26 cellular contexts compared by ENCODE assay signal in genomic region chr17:76721463-76721862, GRCh38. TPM values are rescaled to one million over a fixed set of nuclear protein-coding genes. Genes with fewer than 3 reads are reported as not detected.
DNase-seq lines count a peak whose midpoint lies in the region; ATAC-seq and TF ChIP-seq lines count a peak whose summit lies in the region.
"Had no signal": no experiment of that assay in that cellular context is flagged by ENCODE, and none has a peak within 500 bp of the region (broad histone marks: within the 10 kb centered on the region; RNA-seq: fewer than 3 reads in every experiment).

No MANE protein-coding gene starts in this region.

- intact Hi-C loops in adrenal gland (cut with DNase I) = no loop called here

- CTCF ChIA-PET in CD8-positive, alpha-beta memory T cell (lab: Charles Lee) = no interaction called here

- no peak overlapping the region for H3K4me2 ChIP-seq in MM.1S (ENCODE audit: low read depth, low read length)
- H3K4me2 ChIP-seq: SK-N-SH had no signal

- no peak overlapping the region for H3K27ac ChIP-seq in CD8-positive, alpha-beta memory T cell (ENCODE audit: low read depth, low read length)
- H3K27ac ChIP-seq in adrenal gland = peak overlapping the region in 4 of 5 donors; percentile 11 to 62 (median 20)
- H3K27ac ChIP-seq in neutrophil = peak overlapping the region; percentile 94
- no peak overlapping the region for H3K27ac ChIP-seq in MM.1S (ENCODE audit: low read length)
- H3K27ac ChIP-seq: left lung, ovary had no signal

- no peak overlapping the region for H3K9ac ChIP-seq in MM.1S (ENCODE audit: low read length)
- H3K9ac ChIP-seq: SK-N-SH had no signal

- H3K27ac Mint-ChIP-seq in activated naive CD4-positive, alpha-beta T cell treated with anti-CD3 and anti-CD28 coated beads, Interleukin-2, amount 50 U/mL, for 72 hours = peak overlapping the region; percentile 8 to 70
- H3K27ac Mint-ChIP-seq in CD8-positive, alpha-beta memory T cell = peak overlapping the region; percentile 24 to 96 (median 59)
- no peak overlapping the region for H3K27ac Mint-ChIP-seq in type B pancreatic cell
- H3K27ac Mint-ChIP-seq: activated T-helper 1 cell treated with anti-CD3 and anti-CD28 coated beads, Interleukin-12 subunit alpha, Interleukin-12 subunit beta, Interleukin-2, Interleukin-4 antibody, amounts not matched to agents 30 ng/mL and 10 ng/mL and 1 ng/mL, durations not matched to agents 14 hours and 24 hours and 36 hours; B cell; H9; T-helper 1 cell treated with Interleukin-12 subunit alpha and Interleukin-12 subunit beta and Interleukin-4 antibody, amounts not matched to agents 30 μg/mL and 1 μg/mL, for 36 hours had no signal

- POLR2A ChIA-PET in CD8-positive, alpha-beta memory T cell (lab: Charles Lee) = no interaction called here

- H2AFZ ChIP-seq in MM.1S (ENCODE audit: low read length) = no peak overlapping the region

- H3K4me3 Mint-ChIP-seq in CD8-positive, alpha-beta memory T cell = peak overlapping the region in 3 of 7 donors; percentile 36 to 65 (median 43)
- H3K4me3 Mint-ChIP-seq in type B pancreatic cell = no peak overlapping the region
- H3K4me3 Mint-ChIP-seq: activated T-helper 1 cell treated with anti-CD3 and anti-CD28 coated beads, Interleukin-12 subunit alpha, Interleukin-12 subunit beta, Interleukin-2, Interleukin-4 antibody, amounts not matched to agents 30 ng/mL and 10 ng/mL and 1 ng/mL, durations not matched to agents 14 hours and 24 hours and 36 hours; B cell; H9; T-helper 1 cell treated with Interleukin-12 subunit alpha and Interleukin-12 subunit beta and Interleukin-4 antibody, amounts not matched to agents 30 μg/mL and 1 μg/mL, for 36 hours had no signal

- no peaks in the 10 kb centered on the region for H3K27me3 ChIP-seq in CD8-positive, alpha-beta memory T cell (ENCODE audit: insufficient read depth, low read length, poor library complexity, severe bottlenecking)
- no peaks in the 10 kb centered on the region for H3K27me3 ChIP-seq in adrenal gland
- no peaks in the 10 kb centered on the region for H3K27me3 ChIP-seq in neutrophil
- H3K27me3 ChIP-seq in MM.1S (replicated peaks; ENCODE audit: insufficient read depth, low read length) = no peaks in the 10 kb centered on the region
- H3K27me3 ChIP-seq: gastrocnemius medialis, left lung, MG63, ovary, right atrium auricular region had no signal

- peaks cover 0 to 4% of the 10 kb centered on the region in 2 donors for H3K27me3 Mint-ChIP-seq in CD8-positive, alpha-beta memory T cell
- no peaks in the 10 kb centered on the region for H3K27me3 Mint-ChIP-seq in type B pancreatic cell
- H3K27me3 Mint-ChIP-seq: B cell had no signal

- H3K36me3 ChIP-seq in CD8-positive, alpha-beta memory T cell (ENCODE audit: insufficient read depth, low read length) = peaks cover 63% of the 10 kb centered on the region
- H3K36me3 ChIP-seq in adrenal gland (replicated peaks in 1 of 2) (peaks cover 0 to 84% of the 10 kb centered on the region in 2 donors), neutrophil (peaks cover 80% of the 10 kb centered on the region), MM.1S (replicated peaks; ENCODE audit: insufficient read depth, low read length) (peaks cover 15% of the 10 kb centered on the region)
- H3K36me3 ChIP-seq: ovary had no signal

- H3K79me2 ChIP-seq in MM.1S (ENCODE audit: low read length) = peaks cover 76% of the 10 kb centered on the region

- H3K4me1 ChIP-seq in CD8-positive, alpha-beta memory T cell (ENCODE audit: insufficient read depth, low read length) = peaks cover 33% of the 10 kb centered on the region
- H3K4me1 ChIP-seq in adrenal gland (replicated peaks in 1 of 2) = peaks cover 18 to 58% of the 10 kb centered on the region in 2 donors
- H3K4me1 ChIP-seq in neutrophil (ENCODE audit: control insufficient read depth in 1 of 2, insufficient read depth in 1 of 2, low read depth in 1 of 2, low read length in 1 of 2) = peaks cover 36 to 44% of the 10 kb centered on the region in 2 experiments
- H3K4me1 ChIP-seq in MM.1S (ENCODE audit: low read length) = peaks cover 12% of the 10 kb centered on the region; the same call in 1 of the 2 replicates
- H3K4me1 ChIP-seq: Caco-2 had no signal

- peaks cover 22% of the 10 kb centered on the region for H3F3A ChIP-seq in MM.1S (ENCODE audit: insufficient read depth, low read length)

- TF ChIP-seq POLR2A in adrenal gland (IDR thresholded peaks at IDR 0.05) = no peak

- TF ChIP-seq CTCF in adrenal gland (IDR thresholded peaks at IDR 0.05) (no peak), neutrophil (IDR thresholded peaks at IDR 0.05) (no peak), MM.1S (IDR thresholded peaks at IDR 0.05; ENCODE audit: low read length) (no peak), type B pancreatic cell (conservative IDR thresholded peaks at IDR 0.05) (no peak)

- H4K20me1 ChIP-seq in MM.1S (ENCODE audit: insufficient read depth, low read length) = no peaks in the 10 kb centered on the region

- no peak for ATAC-seq in activated naive CD4-positive, alpha-beta T cell treated with anti-CD3 and anti-CD28 coated beads, Interleukin-2, amount 50 U/mL, for 72 hours
- ATAC-seq: gastrocnemius medialis, left lung had no signal

- H3K9me3 Mint-ChIP-seq in activated naive CD4-positive, alpha-beta T cell treated with anti-CD3 and anti-CD28 coated beads, Interleukin-2, amount 50 U/mL, for 72 hours = no peaks in the 10 kb centered on the region
- no peaks in the 10 kb centered on the region for H3K9me3 Mint-ChIP-seq in CD8-positive, alpha-beta memory T cell
- no peaks in the 10 kb centered on the region for H3K9me3 Mint-ChIP-seq in type B pancreatic cell
- H3K9me3 Mint-ChIP-seq: activated T-helper 1 cell treated with anti-CD3 and anti-CD28 coated beads, Interleukin-12 subunit alpha, Interleukin-12 subunit beta, Interleukin-2, Interleukin-4 antibody, amounts not matched to agents 30 ng/mL and 10 ng/mL and 1 ng/mL, durations not matched to agents 14 hours and 24 hours and 36 hours; H9; T-helper 1 cell treated with Interleukin-12 subunit alpha and Interleukin-12 subunit beta and Interleukin-4 antibody, amounts not matched to agents 30 μg/mL and 1 μg/mL, for 36 hours had no signal

- 54 to 75% (median 60%) methylated on average over 10 of the region's 10 CpGs for WGBS in adrenal gland, 4 donors

- H3K9me3 ChIP-seq in CD8-positive, alpha-beta memory T cell (ENCODE audit: low read length) = no peaks in the 10 kb centered on the region
- H3K9me3 ChIP-seq in adrenal gland (replicated peaks in 1 of 3) (no peaks in the 10 kb centered on the region), neutrophil (no peaks in the 10 kb centered on the region), MM.1S (replicated peaks; ENCODE audit: insufficient read depth, low read length) (no peaks in the 10 kb centered on the region)
- H3K9me3 ChIP-seq: Caco-2, gastrocnemius medialis, left lung, MG63, ovary, right atrium auricular region, SK-N-SH had no signal

- no peaks in the 10 kb centered on the region for H3K9me2 ChIP-seq in MM.1S (replicated peaks; ENCODE audit: insufficient read depth, low read length)
- H3K9me2 ChIP-seq: SK-N-SH had no signal

- H3K4me3 ChIP-seq in CD8-positive, alpha-beta memory T cell (ENCODE audit: low read length) = no peak overlapping the region
- H3K4me3 ChIP-seq in adrenal gland = no peak overlapping the region
- no peak overlapping the region for H3K4me3 ChIP-seq in neutrophil (ENCODE audit: low read depth in 1 of 2, low read length in 1 of 2)
- H3K4me3 ChIP-seq in MM.1S (ENCODE audit: low read length) = no peak overlapping the region
- H3K4me3 ChIP-seq: gastrocnemius medialis, left lung, MG63, ovary, right atrium auricular region had no signal

- DNase-seq in activated naive CD4-positive, alpha-beta T cell treated with anti-CD3 and anti-CD28 coated beads, Interleukin-2, amount 50 U/mL, for 72 hours (ENCODE audit: low spot score in 2 of 2) = no peak
- no peak for DNase-seq in activated naive CD4-positive, alpha-beta T cell treated with anti-CD3 and anti-CD28 coated beads, Interleukin-2, amount 50 U/mL, for 16 hours
- DNase-seq in CD8-positive, alpha-beta memory T cell = no peak
- DNase-seq in adrenal gland = peak in 1 of 7 donors; percentile 50
- DNase-seq in MM.1S = no peak
- no peak for DNase-seq in type B pancreatic cell (ENCODE audit: extremely low spot score, unreplicated experiment)
- no peak for DNase-seq in NK-92 (lab: John Stamatoyannopoulos, UW; ENCODE audit: unreplicated experiment)
- DNase-seq: activated CD4-positive, CD25-positive, alpha-beta regulatory T cell treated with anti-CD3 and anti-CD28 coated beads, Interleukin-2, amount 50 U/mL, for 72 hours; Caco-2; gastrocnemius medialis; GF-D8; H9; left lung; MG63; NCI-H1436; NCI-H2107; NCI-H774; ovary; SK-N-SH; stimulated activated CD4-positive, alpha-beta T cell treated with anti-CD3 and anti-CD28 coated beads, Interleukin-2, amount 100 ng/mL, for 24 hours; substantia nigra had no signal

- H3K4me1 Mint-ChIP-seq in CD8-positive, alpha-beta memory T cell = peaks cover 44 to 74% (median 45%) of the 10 kb centered on the region in 3 donors
- peaks cover 10% of the 10 kb centered on the region for H3K4me1 Mint-ChIP-seq in type B pancreatic cell (ENCODE audit: unreplicated experiment)

- H3K36me3 Mint-ChIP-seq in activated naive CD4-positive, alpha-beta T cell treated with anti-CD3 and anti-CD28 coated beads, Interleukin-2, amount 50 U/mL, for 72 hours = peaks cover 37 to 42% of the 10 kb centered on the region in 2 donors
- peaks cover 20 to 92% (median 22%) of the 10 kb centered on the region in 3 donors for H3K36me3 Mint-ChIP-seq in CD8-positive, alpha-beta memory T cell
- peaks cover 13% of the 10 kb centered on the region for H3K36me3 Mint-ChIP-seq in type B pancreatic cell

RNA-seq across cellular contexts. Expression of gene JMJD6, which starts 4.9 kb away (rescaled TPM):
- total RNA-seq in activated naive CD4-positive, alpha-beta T cell treated with anti-CD3 and anti-CD28 coated beads, Interleukin-2, amount 50 U/mL, for 72 hours = 10 to 100 TPM; 82.3 to 91.0 TPM
- total RNA-seq in CD8-positive, alpha-beta memory T cell = 10 to 100 TPM; 62.7 to 66.8 TPM
- polyA plus RNA-seq in CD8-positive, alpha-beta memory T cell = 37.1 TPM
- total RNA-seq in adrenal gland (100 to 1,000 TPM in 1 of 8 donors, 10 to 100 TPM in 7; 23.5 to 105 (median 36.3) TPM), type B pancreatic cell (ENCODE audit: low replicate concordance) (23.6 and 35.4 TPM in 2 replicates)
- polyA plus RNA-seq in adrenal gland = 10 to 100 TPM; 53.7 to 66.9 (median 58.8) TPM

RNA-seq across cellular contexts. Expression of gene METTL23, which starts 5.2 kb away (rescaled TPM):
- 10 to 100 TPM; 13.9 to 30.0 TPM for total RNA-seq in activated naive CD4-positive, alpha-beta T cell treated with anti-CD3 and anti-CD28 coated beads, Interleukin-2, amount 50 U/mL, for 72 hours
- total RNA-seq in CD8-positive, alpha-beta memory T cell = 10 to 100 TPM; 43.6 to 44.6 TPM
- polyA plus RNA-seq in CD8-positive, alpha-beta memory T cell = 152 TPM
- 10 to 100 TPM; 24.6 to 91.5 (median 37.7) TPM for total RNA-seq in adrenal gland
- 10 to 100 TPM; 48.0 to 84.9 (median 54.5) TPM for polyA plus RNA-seq in adrenal gland
- total RNA-seq in type B pancreatic cell (ENCODE audit: low replicate concordance) = 27.5 and 28.2 TPM in 2 replicates

RNA-seq across cellular contexts. Expression of gene MXRA7, which starts 10.7 kb away (rescaled TPM):
- total RNA-seq in activated naive CD4-positive, alpha-beta T cell treated with anti-CD3 and anti-CD28 coated beads, Interleukin-2, amount 50 U/mL, for 72 hours = 1 to 10 TPM; 4.8 to 9.1 TPM
- total RNA-seq in CD8-positive, alpha-beta memory T cell = 10 to 100 TPM; 27.1 to 29.1 TPM
- 30.6 TPM for polyA plus RNA-seq in CD8-positive, alpha-beta memory T cell
- total RNA-seq in adrenal gland (100 to 1,000 TPM; 200 to 541 (median 356) TPM), type B pancreatic cell (ENCODE audit: low replicate concordance) (43.4 and 75.0 TPM in 2 replicates)
- 100 to 1,000 TPM in 2 of 3 donors, 10 to 100 TPM in 1; 81.5 to 573 (median 167) TPM for polyA plus RNA-seq in adrenal gland

RNA-seq across cellular contexts. Expression of gene SRSF2, which starts 15.7 kb away (rescaled TPM):
- 100 to 1,000 TPM; 242 to 351 TPM for total RNA-seq in activated naive CD4-positive, alpha-beta T cell treated with anti-CD3 and anti-CD28 coated beads, Interleukin-2, amount 50 U/mL, for 72 hours
- 100 to 1,000 TPM; 626 to 630 TPM for total RNA-seq in CD8-positive, alpha-beta memory T cell
- 111 TPM for polyA plus RNA-seq in CD8-positive, alpha-beta memory T cell
- 100 to 1,000 TPM; 115 to 242 (median 212) TPM for total RNA-seq in adrenal gland
- 100 to 1,000 TPM; 103 to 269 (median 151) TPM for polyA plus RNA-seq in adrenal gland
- total RNA-seq in type B pancreatic cell (ENCODE audit: low replicate concordance) = 198 and 273 TPM in 2 replicates

RNA-seq across cellular contexts. Expression of gene MFSD11, which starts 16.5 kb away (rescaled TPM):
- 10 to 100 TPM; 23.2 to 24.1 TPM for total RNA-seq in activated naive CD4-positive, alpha-beta T cell treated with anti-CD3 and anti-CD28 coated beads, Interleukin-2, amount 50 U/mL, for 72 hours
- total RNA-seq in CD8-positive, alpha-beta memory T cell = 10 to 100 TPM; 22.3 to 22.9 TPM
- polyA plus RNA-seq in CD8-positive, alpha-beta memory T cell = 28.4 TPM
- total RNA-seq in adrenal gland (10 to 100 TPM; 24.2 to 50.0 (median 31.8) TPM), type B pancreatic cell (ENCODE audit: low replicate concordance) (29.0 and 33.9 TPM in 2 replicates)
- polyA plus RNA-seq in adrenal gland = 10 to 100 TPM in 2 of 3 donors, 1 to 10 TPM in 1; 9.4 to 20.4 (median 11.8) TPM

Comparison
In these comparisons a context has a peak if more than half of its experiments do, and no peak if none do; other contexts are left out.
1. H3K27ac ChIP-seq: peak in adrenal gland (4 of 5) and neutrophil (single experiment); none in CD8-positive, alpha-beta memory T cell (single experiment) and MM.1S (single experiment).